15 cellular contexts compared by ENCODE assay signal in genomic region chr5:3599283-3600105, GRCh38. TPM values are rescaled to one million over a fixed set of nuclear protein-coding genes. Genes with fewer than 3 reads are reported as not detected.
DNase-seq lines count a peak whose midpoint lies in the region; ATAC-seq and TF ChIP-seq lines count a peak whose summit lies in the region.
"Had no signal": no experiment of that assay in that cellular context is flagged by ENCODE, and none has a peak within 500 bp of the region (broad histone marks: within the 10 kb centered on the region; RNA-seq: fewer than 3 reads in every experiment).

No MANE protein-coding gene starts in this region.

- no peak overlapping the region for H3K4ac ChIP-seq in mesendoderm (ENCODE audit: low read depth, low read length)

- peaks cover 19% of the 10 kb centered on the region for H3K4me1 ChIP-seq in HUES64 (ENCODE audit: insufficient read depth, low read length)
- H3K4me1 ChIP-seq in ectodermal cell (ENCODE audit: control insufficient read depth, insufficient read depth, low read length), result peaks cover 7% of the 10 kb centered on the region
- H3K4me1 ChIP-seq in mesendoderm (ENCODE audit: control insufficient read depth, low read depth, low read length), result no peaks in the 10 kb centered on the region

- ATAC-seq in HG02798 (IDR thresholded peaks at IDR 0.05; ENCODE audit: poor library complexity, unreplicated experiment) (no peak), HG03280 (IDR thresholded peaks at IDR 0.05; ENCODE audit: unreplicated experiment) (no peak), HG03039 (IDR thresholded peaks at IDR 0.05; ENCODE audit: unreplicated experiment) (no peak)
- ATAC-seq: GM12878 had no signal

- no peak overlapping the region for H3K18ac ChIP-seq in mesendoderm (ENCODE audit: low read length)

- H2BK120ac ChIP-seq in mesendoderm (ENCODE audit: low read depth, low read length), result no peak overlapping the region

- H3K4me2 ChIP-seq in mesendoderm (ENCODE audit: low read length), result peak overlapping the region; percentile 46

- H2AK5ac ChIP-seq in mesendoderm (ENCODE audit: low read length), result no peak overlapping the region

- no peak overlapping the region for H3K27ac ChIP-seq in HUES64 (ENCODE audit: low read depth, low read length)
- H3K27ac ChIP-seq in ectodermal cell (ENCODE audit: insufficient read depth, low read depth, low read length, poor library complexity, severe bottlenecking), result peak overlapping the region; percentile 0
- H3K27ac ChIP-seq in mesendoderm (ENCODE audit: low read depth, low read length), result no peak overlapping the region
- H3K27ac ChIP-seq: dorsolateral prefrontal cortex had no signal

- no peaks in the 10 kb centered on the region for H3K79me2 ChIP-seq in mesendoderm (ENCODE audit: control insufficient read depth, insufficient read depth, low read length)

- H3K9me3 ChIP-seq in HUES64 (ENCODE audit: insufficient read depth, low read depth, low read length), result no peaks in the 10 kb centered on the region
- no peaks in the 10 kb centered on the region for H3K9me3 ChIP-seq in ectodermal cell (ENCODE audit: control insufficient read depth, low read length)

- WGBS in HUES64, result 18% methylated on average over 83 of the region's 83 CpGs
- 11 to 12% methylated on average over 83 of the region's 83 CpGs for WGBS in ectodermal cell, 2 experiments
- WGBS in mesendoderm (ENCODE audit: extremely low coverage, insufficient coverage, low lambda C conversion rate), result no CpG with 5 or more reads among the region's 83 CpGs

- H2BK15ac ChIP-seq in mesendoderm (replicated peaks; ENCODE audit: low read depth), result no peak overlapping the region

- peak overlapping the region; percentile 67 for H3K56ac ChIP-seq in mesendoderm (ENCODE audit: low read length)

- DNase-seq in AG10803 (ENCODE audit: low read depth) (peak; percentile 65), mesendoderm (peak; percentile 80), anterior cingulate cortex (lab: John Stamatoyannopoulos, UW) (no peak)
- DNase-seq: DMS79, dorsolateral prefrontal cortex, GOT3, NCI-H1092, NCI-H345 had no signal

- peak overlapping the region; percentile 67 for H3K4me3 ChIP-seq in AG10803 (ENCODE audit: low read length)
- peak overlapping the region; percentile 52 for H3K4me3 ChIP-seq in HUES64 (ENCODE audit: low read length)
- peak overlapping the region; percentile 90 for H3K4me3 ChIP-seq in ectodermal cell (ENCODE audit: insufficient read depth, low read depth, low read length)
- no peak overlapping the region for H3K4me3 ChIP-seq in mesendoderm (ENCODE audit: low read length)
- H3K4me3 ChIP-seq: GM12878, lung had no signal

- H3K23ac ChIP-seq in mesendoderm (ENCODE audit: low read length), result peak overlapping the region; percentile 29

- H3K9ac ChIP-seq in HUES64 (ENCODE audit: low read depth, low read length), result no peak overlapping the region
- H3K9ac ChIP-seq in mesendoderm (ENCODE audit: low read length), result peak overlapping the region; percentile 27

- H3K27me3 ChIP-seq in HUES64 (ENCODE audit: insufficient read depth, low read length) (peaks cover 94% of the 10 kb centered on the region), ectodermal cell (ENCODE audit: control insufficient read depth, insufficient read depth, low read length, poor library complexity, severe bottlenecking) (peaks cover 69% of the 10 kb centered on the region), mesendoderm (ENCODE audit: insufficient read depth, low read length, poor library complexity) (peaks cover 51% of the 10 kb centered on the region)

- peak; percentile 20; the same call in 1 of the 2 replicates for TF ChIP-seq CTCF in AG10803 (conservative IDR thresholded peaks at IDR 0.05; ENCODE audit: low read length)

- H4K8ac ChIP-seq in mesendoderm (ENCODE audit: low read depth, low read length), result no peak overlapping the region

- no peaks in the 10 kb centered on the region for H3K79me1 ChIP-seq in mesendoderm (ENCODE audit: low read length)

- H2BK5ac ChIP-seq in mesendoderm (ENCODE audit: low read length), result no peak overlapping the region

- H4K5ac ChIP-seq in mesendoderm (ENCODE audit: low read length), result no peak overlapping the region

- H3K36me3 ChIP-seq in HUES64 (ENCODE audit: insufficient read depth, low read length) (no peaks in the 10 kb centered on the region), ectodermal cell (ENCODE audit: control insufficient read depth, insufficient read depth, low read length) (peaks cover 4% of the 10 kb centered on the region), mesendoderm (ENCODE audit: control insufficient read depth, insufficient read depth, low read length) (no peaks in the 10 kb centered on the region)

RNA-seq across cellular contexts. Expression of gene IRX1, which starts 3.9 kb away (rescaled TPM):
- 12.9 TPM for polyA plus RNA-seq in HUES64 (2013, experiment 1 of 2)
- polyA plus RNA-seq in HUES64 (2013, experiment 2 of 2), result 18.8 TPM
- polyA plus RNA-seq in ectodermal cell (2013, experiment 1 of 4), result 132 TPM
- polyA plus RNA-seq in ectodermal cell (2013, experiment 2 of 4), result 134 TPM
- 122 TPM for polyA plus RNA-seq in ectodermal cell (2013, experiment 3 of 4)
- 115 TPM for polyA plus RNA-seq in ectodermal cell (2013, experiment 4 of 4)
- 0.38 TPM for polyA plus RNA-seq in mesendoderm (2013, experiment 1 of 2)
- polyA plus RNA-seq in mesendoderm (2013, experiment 2 of 2), result 0.52 TPM
- polyA plus RNA-seq: GM12878 had no signal

Comparison
In these comparisons a context has a peak if more than half of its experiments do, and no peak if none do; other contexts are left out.
1. DNase-seq: peak in AG10803 (single experiment) and mesendoderm (single experiment); none in anterior cingulate cortex (0 of 58).